ENCODE assay signal across 1 cellular context in the genomic region with DNA sequence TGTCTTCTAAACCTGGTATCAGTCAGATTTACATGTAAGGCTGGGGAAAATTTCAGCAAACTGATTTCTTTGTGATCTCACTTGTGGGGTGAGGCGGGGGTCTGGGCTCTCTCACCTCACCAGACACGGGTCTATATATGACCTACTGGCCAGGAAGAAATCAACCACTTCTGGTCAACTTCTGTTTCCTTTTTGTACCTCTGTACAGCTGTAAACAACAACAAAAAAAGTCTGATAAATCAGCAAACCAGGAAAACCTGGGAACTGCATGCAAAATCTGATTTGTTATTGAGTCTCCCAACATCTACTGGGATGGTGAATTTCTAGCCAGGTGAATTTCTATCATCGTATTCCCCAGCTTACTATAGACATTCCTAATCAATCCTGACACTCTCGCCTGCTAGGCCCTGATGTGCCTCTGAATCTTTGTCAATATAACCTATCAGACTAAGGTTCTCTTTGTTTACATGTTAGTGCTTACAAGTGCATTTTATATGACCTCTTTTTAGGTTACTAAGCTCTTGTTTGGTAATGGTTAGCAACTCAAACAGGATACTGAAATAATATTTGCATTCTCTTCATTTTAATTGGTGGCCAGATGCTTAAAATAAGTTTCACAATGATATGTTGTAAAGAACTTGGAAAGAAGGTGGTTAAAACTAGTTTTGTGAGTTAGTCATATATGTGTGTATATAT.
TF ChIP-seq lines count a peak whose summit lies in the region.

No MANE protein-coding gene starts in this region.

TF ChIP-seq in H1, 55 proteins besides CTCF, POLR2A, EP300 and RAD21:
- no peak for TF ChIP-seq SP2 (IDR thresholded peaks at IDR 0.05; ENCODE audit: low read length)
- TF ChIP-seq TAF1 (IDR thresholded peaks at IDR 0.05; ENCODE audit: low read depth, low read length), result no peak
- no peak for TF ChIP-seq CREB1 (IDR thresholded peaks at IDR 0.05)
- TF ChIP-seq, protein P1, sequence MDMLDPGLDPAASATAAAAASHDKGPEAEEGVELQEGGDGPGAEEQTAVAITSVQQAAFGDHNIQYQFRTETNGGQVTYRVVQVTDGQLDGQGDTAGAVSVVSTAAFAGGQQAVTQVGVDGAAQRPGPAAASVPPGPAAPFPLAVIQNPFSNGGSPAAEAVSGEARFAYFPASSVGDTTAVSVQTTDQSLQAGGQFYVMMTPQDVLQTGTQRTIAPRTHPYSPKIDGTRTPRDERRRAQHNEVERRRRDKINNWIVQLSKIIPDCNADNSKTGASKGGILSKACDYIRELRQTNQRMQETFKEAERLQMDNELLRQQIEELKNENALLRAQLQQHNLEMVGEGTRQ (IDR thresholded peaks at IDR 0.05; ENCODE audit: low read length), result no peak
- TF ChIP-seq GTF2F1 (IDR thresholded peaks at IDR 0.05; ENCODE audit: borderline replicate concordance, low read depth, low read length), result no peak
- no peak for TF ChIP-seq CHD1 (IDR thresholded peaks at IDR 0.05; ENCODE audit: low read depth, low read length)
- TF ChIP-seq, protein P2, sequence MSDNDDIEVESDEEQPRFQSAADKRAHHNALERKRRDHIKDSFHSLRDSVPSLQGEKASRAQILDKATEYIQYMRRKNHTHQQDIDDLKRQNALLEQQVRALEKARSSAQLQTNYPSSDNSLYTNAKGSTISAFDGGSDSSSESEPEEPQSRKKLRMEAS (IDR thresholded peaks at IDR 0.05), result no peak
- no peak for TF ChIP-seq KDM4A (IDR thresholded peaks at IDR 0.05; ENCODE audit: low read depth, low read length, severe bottlenecking)
- TF ChIP-seq NRF1 (IDR thresholded peaks at IDR 0.05; ENCODE audit: low read depth, low read length), result no peak
- TF ChIP-seq CEBPB (IDR thresholded peaks at IDR 0.05; ENCODE audit: low read depth, low read length), result no peak
- TF ChIP-seq SP1 (IDR thresholded peaks at IDR 0.05; ENCODE audit: low read depth, low read length), result no peak
- no peak for TF ChIP-seq ZNF274 (IDR thresholded peaks at IDR 0.05; ENCODE audit: borderline replicate concordance, extremely low read depth, low read length)
- no peak for TF ChIP-seq TCF12 (IDR thresholded peaks at IDR 0.05; ENCODE audit: low read depth, low read length)
- no peak for TF ChIP-seq TBP (IDR thresholded peaks at IDR 0.05; ENCODE audit: low read depth, low read length)
- no peak for TF ChIP-seq ASH2L (IDR thresholded peaks at IDR 0.05; ENCODE audit: low read length)
